In the genomic region with DNA sequence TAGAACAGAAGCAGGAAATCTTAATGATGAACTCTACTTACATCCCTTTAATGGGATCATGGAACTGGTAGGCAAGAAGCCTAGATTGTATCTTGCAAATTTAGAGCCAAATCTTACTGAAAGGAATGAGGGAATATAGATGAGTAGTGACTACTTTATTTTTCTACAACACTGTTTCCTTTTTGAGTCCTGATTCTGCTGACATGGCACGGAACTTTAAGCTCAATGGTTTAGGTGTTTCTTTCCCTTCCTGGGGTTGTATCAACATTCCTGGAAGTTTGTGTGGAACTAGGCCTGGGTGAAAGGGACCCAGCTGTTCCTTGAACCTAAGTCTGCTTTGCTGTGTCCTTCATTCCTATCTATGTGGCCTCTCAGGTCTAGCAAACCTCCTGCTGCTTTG, we compare ENCODE assay signal across 30 cellular contexts.
"Had no signal": no experiment of that assay in that cellular context is flagged by ENCODE, and none has a peak within 500 bp of the region (broad histone marks: within the 10 kb centered on the region; RNA-seq: fewer than 3 reads in every experiment).

No MANE protein-coding gene starts in this region.

- H3K4me1 ChIP-seq: ascending aorta had no signal

- FAIRE-seq: bronchial epithelial cell, TTC549 had no signal

- H3K36me3 ChIP-seq: ascending aorta, cardiac muscle cell had no signal

- H3K4me3 ChIP-seq: ascending aorta, cardiac muscle cell had no signal

- DNase-seq: activated B cell treated with CpG ODN at 0.5 μM for 24 hours; activated CD4-positive, alpha-beta memory T cell treated with anti-CD3 and anti-CD28 coated beads for 36 hours; activated CD4-positive, alpha-beta T cell treated with anti-CD3 and anti-CD28 coated beads for 4 hours; activated CD4-positive, alpha-beta T cell treated with anti-CD3 and anti-CD28 coated beads, Interleukin-2, amount 10 ng/mL, durations not matched to agents 24 days and 14 days; activated CD4-positive, alpha-beta T cell treated with anti-CD3 and anti-CD28 coated beads, Interleukin-2, amount 50 U/mL, for 1 hour; activated CD4-positive, alpha-beta T cell treated with anti-CD3 and anti-CD28 coated beads, Interleukin-2, amount 50 U/mL, for 4 hours; activated CD4-positive, CD25-positive, alpha-beta regulatory T cell treated with anti-CD3 and anti-CD28 coated beads, Interleukin-2, amount 50 U/mL, for 72 hours; activated CD8-positive, alpha-beta memory T cell treated with anti-CD3 and anti-CD28 coated beads, Interleukin-2, amount 50 U/mL, for 4 hours; activated CD8-positive, alpha-beta T cell treated with anti-CD3 and anti-CD28 coated beads for 36 hours; activated effector memory CD4-positive, alpha-beta T cell treated with anti-CD3 and anti-CD28 coated beads, Interleukin-2, amount 50 U/mL, for 16 hours; activated naive CD4-positive, alpha-beta T cell treated with anti-CD3 and anti-CD28 coated beads, Interleukin-2, amount 10 ng/mL, durations not matched to agents 7 days and 5 days; activated naive CD4-positive, alpha-beta T cell treated with Interleukin-2 at 50 U/mL for 16 hours; activated naive CD8-positive, alpha-beta T cell treated with anti-CD3 and anti-CD28 coated beads, Interleukin-2, amount 10 ng/mL, durations not matched to agents 7 days and 5 days; activated naive CD8-positive, alpha-beta T cell treated with anti-CD3 and anti-CD28 coated beads, Interleukin-2, amount 50 U/mL, for 24 hours; activated T-cell treated with anti-CD3 and anti-CD28 coated beads for 4 hours; activated T-cell treated with anti-CD3 and anti-CD28 coated beads, Interleukin-2, amount 50 U/mL, for 1 hour; activated T-cell treated with anti-CD3 and anti-CD28 coated beads, Interleukin-2, amount 50 U/mL, for 4 hours; activated T-cell treated with anti-CD3 and anti-CD28 coated beads, Interleukin-2, amount 50 U/mL, for 72 hours; amygdala; anterior cingulate cortex; caudate nucleus; cerebellar nuclear complex; T-helper 2 cell; T-helper 9 cell had no signal

- H3K9me3 ChIP-seq: ascending aorta had no signal

- ATAC-seq: activated CD8-positive, alpha-beta T cell treated with anti-CD3 and anti-CD28 coated beads for 36 hours; activated naive CD8-positive, alpha-beta T cell treated with anti-CD3 and anti-CD28 coated beads, Interleukin-2, amount 50 U/mL, for 24 hours; activated T-cell treated with anti-CD3 and anti-CD28 coated beads, Interleukin-2, amount 50 U/mL, for 4 hours; activated T-cell treated with anti-CD3 and anti-CD28 coated beads, Interleukin-2, amount 50 U/mL, for 72 hours; activated T-helper 17 cell treated with anti-CD3 and anti-CD28 coated beads, Interleukin-2, amount 50 U/mL, for 72 hours had no signal

- H3K27me3 ChIP-seq: ascending aorta, cardiac muscle cell had no signal

- H3K27ac ChIP-seq: ascending aorta, cardiac muscle cell, VCaP had no signal
